Comparison of ENCODE assay signal across 25 cellular contexts in genomic region chr2:119772767-119773166, GRCh38.
"Had no signal": no experiment of that assay in that cellular context is flagged by ENCODE, and none has a peak within 500 bp of the region (broad histone marks: within the 10 kb centered on the region; RNA-seq: fewer than 3 reads in every experiment).

No MANE protein-coding gene starts in this region.

- H3K36me3 Mint-ChIP-seq: WTC11 had no signal

- H3K27me3 Mint-ChIP-seq: activated naive CD8-positive, alpha-beta T cell treated with anti-CD3 and anti-CD28 coated beads for 36 hours; stimulated activated naive B cell treated with anti-CD40 and anti-IgM and Interleukin-4, amounts not matched to agents 10 μg/mL and 1 μg/mL and 100 μg/mL, for 72 hours; type B pancreatic cell had no signal

- DNase-seq: activated CD4-positive, alpha-beta T cell treated with anti-CD3 and anti-CD28 coated beads, Interleukin-2, amount 50 U/mL, for 48 hours; activated naive CD8-positive, alpha-beta T cell treated with anti-CD3 and anti-CD28 coated beads for 36 hours; amniotic stem cell; endodermal cell; esophagus squamous epithelium; gastrocnemius medialis; hippocampal formation; kidney glomerular epithelial cell; left lung; midbrain; ovary; stimulated activated CD4-positive, alpha-beta T cell treated with anti-CD3 and anti-CD28 coated beads, Interleukin-2, amount 100 ng/mL, for 48 hours; stimulated activated CD8-positive, alpha-beta memory T cell treated with anti-CD3 and anti-CD28 coated beads, Interleukin-4, amount 100 ng/mL, for 48 hours; stimulated activated naive B cell treated with anti-CD40 and anti-IgM and Interleukin-4, amounts not matched to agents 10 μg/mL and 1 μg/mL and 100 μg/mL, for 72 hours; T-helper 1 cell; T1000 had no signal

- H3K36me3 ChIP-seq: breast epithelium, esophagus squamous epithelium, gastrocnemius medialis, left lung, neutrophil, ovary, prostate gland, thoracic aorta had no signal

- ATAC-seq: gastrocnemius medialis; left lung; stimulated activated naive B cell treated with anti-CD40 and anti-IgM and Interleukin-4, amounts not matched to agents 10 μg/mL and 1 μg/mL and 100 μg/mL, for 72 hours; WTC11 had no signal

- H3K9me3 Mint-ChIP-seq: activated T-helper 2 cell treated with anti-CD3 and anti-CD28 coated beads, Interferon-gamma antibody, Interleukin-2, Interleukin-4, amounts not matched to agents 10 μg/mL and 5 μg/mL and 100 μg/mL, durations not matched to agents 14 hours and 24 hours and 36 hours; endodermal cell; stimulated activated naive B cell treated with anti-CD40 and anti-IgM and Interleukin-4, amounts not matched to agents 10 μg/mL and 1 μg/mL and 100 μg/mL, for 72 hours; type B pancreatic cell; WTC11 had no signal

- H3K4me1 ChIP-seq: breast epithelium, esophagus squamous epithelium, left lung, prostate gland had no signal

- H3K27ac Mint-ChIP-seq: activated naive CD8-positive, alpha-beta T cell treated with anti-CD3 and anti-CD28 coated beads for 36 hours; activated T-helper 2 cell treated with anti-CD3 and anti-CD28 coated beads, Interferon-gamma antibody, Interleukin-2, Interleukin-4, amounts not matched to agents 10 μg/mL and 5 μg/mL and 100 μg/mL, durations not matched to agents 14 hours and 24 hours and 36 hours; endodermal cell; nephron; stimulated activated naive B cell treated with anti-CD40 and anti-IgM and Interleukin-4, amounts not matched to agents 10 μg/mL and 1 μg/mL and 100 μg/mL, for 72 hours; type B pancreatic cell; WTC11 had no signal

- H3K27me3 ChIP-seq: breast epithelium, esophagus squamous epithelium, gastrocnemius medialis, left lung, neutrophil, ovary had no signal

- H3K4me3 ChIP-seq: breast epithelium, coronary artery, esophagus squamous epithelium, gastrocnemius medialis, left lung, ovary, prostate gland, thoracic aorta had no signal

- H3K4me3 Mint-ChIP-seq: activated naive CD8-positive, alpha-beta T cell treated with anti-CD3 and anti-CD28 coated beads for 36 hours; endodermal cell; nephron; stimulated activated naive B cell treated with anti-CD40 and anti-IgM and Interleukin-4, amounts not matched to agents 10 μg/mL and 1 μg/mL and 100 μg/mL, for 72 hours; type B pancreatic cell; WTC11 had no signal

- H3K27ac ChIP-seq: breast epithelium, coronary artery, esophagus squamous epithelium, gastrocnemius medialis, left lung, neutrophil, ovary, prostate gland, thoracic aorta had no signal

- H3K9me3 ChIP-seq: breast epithelium, esophagus squamous epithelium, gastrocnemius medialis, left lung, neutrophil, ovary, prostate gland, thoracic aorta had no signal
